ENCODE assay signal across 8 cellular contexts in the genomic region with DNA sequence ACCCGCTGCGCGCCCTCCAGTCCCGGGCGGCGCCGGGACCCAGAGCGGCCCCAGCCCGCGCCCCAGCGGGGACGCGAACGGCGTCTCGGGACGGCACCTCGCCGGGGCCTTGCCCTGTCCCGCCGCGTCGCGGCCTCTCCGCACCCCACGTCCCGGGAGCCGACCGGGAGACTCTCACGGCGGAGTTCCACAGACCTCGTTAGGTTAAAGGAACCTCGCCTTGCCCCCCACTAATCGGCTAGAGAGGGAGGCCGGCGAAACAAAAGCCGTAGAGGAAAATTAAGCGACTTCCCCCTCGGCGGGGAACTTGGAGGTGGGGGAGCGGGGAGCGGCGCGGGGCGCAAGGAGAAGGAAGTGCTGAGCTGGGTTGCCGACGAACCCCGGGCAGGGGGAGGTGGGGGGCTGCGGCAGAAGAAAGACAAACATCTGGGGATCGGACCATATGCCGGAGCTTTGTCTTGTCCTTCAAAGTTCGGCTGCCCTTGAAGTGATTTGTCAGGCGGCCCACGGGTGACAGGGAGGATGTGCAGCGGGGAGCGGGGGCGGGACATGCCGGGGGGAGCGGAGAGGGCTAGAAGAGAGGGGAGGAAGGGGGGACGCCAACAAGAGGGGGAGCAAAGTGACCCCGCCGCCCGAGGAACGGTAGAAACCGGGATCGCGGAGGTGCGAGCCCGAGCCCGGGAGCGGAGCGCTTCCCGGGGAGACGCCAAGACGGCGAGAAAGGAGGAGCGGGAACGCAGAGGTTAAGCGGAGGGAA.
A peak's percentile ranks its signal among the peaks of the same experiment; 100 is the strongest.
DNase-seq lines count a peak whose midpoint lies in the region; ATAC-seq and TF ChIP-seq lines count a peak whose summit lies in the region.

No MANE protein-coding gene starts in this region.

- H3K4me3 ChIP-seq in MG63 (peak overlapping the region; percentile 57), ascending aorta (peak overlapping the region; percentile 51 to 65), iPS-18c (ENCODE audit: insufficient read depth, low read depth, low read length) (peak overlapping the region; percentile 82)

- no peak for TF ChIP-seq CTCF in ascending aorta (IDR thresholded peaks at IDR 0.05)

- peaks cover 23% of the 10 kb centered on the region for H3K27me3 ChIP-seq in MG63
- H3K27me3 ChIP-seq in ascending aorta: peaks cover 14% of the 10 kb centered on the region

- peak; percentile 54 for ATAC-seq in GM21423 (IDR thresholded peaks at IDR 0.05; ENCODE audit: unreplicated experiment)

- H3K36me3 ChIP-seq in MG63 (no peaks in the 10 kb centered on the region), ascending aorta (no peaks in the 10 kb centered on the region)

- H3K27ac ChIP-seq in ascending aorta: no peak overlapping the region

- DNase-seq in Caki2 (ENCODE audit: low read depth): peak; percentile 10
- peak; percentile 60 for DNase-seq in MG63
- DNase-seq in ascending aorta (ENCODE audit: low spot score in 2 of 2): no peak
- peak; percentile 5 to 15 for DNase-seq in stimulated activated CD4-positive, alpha-beta T cell treated with anti-CD3 and anti-CD28 coated beads, Interleukin-4, amount 100 ng/mL, for 4 hours
- DNase-seq in RPMI8226: no peak
- no peak for DNase-seq in kidney tubule cell (ENCODE audit: low spot score)

- in situ Hi-C loops in Caki2 (cut with HindIII; ENCODE audit: low pct_unique_long_range_greater_than_20kb, low sequenced_read_pairs): no loop called here

- intact Hi-C loops in ascending aorta (cut with DNase I): no loop called here

- H3K9me3 ChIP-seq in MG63 (no peaks in the 10 kb centered on the region), ascending aorta (no peaks in the 10 kb centered on the region), iPS-18c (ENCODE audit: control insufficient read depth, insufficient read depth, low read length) (no peaks in the 10 kb centered on the region)

- peaks cover 8 to 12% of the 10 kb centered on the region in 2 donors for H3K4me1 ChIP-seq in ascending aorta

Comparison
In these comparisons a context has a peak if more than half of its experiments do, and no peak if none do; other contexts are left out.
1. DNase-seq: peak in Caki2 (single experiment), MG63 (single experiment) and stimulated activated CD4-positive, alpha-beta T cell treated with anti-CD3 and anti-CD28 coated beads, Interleukin-4, amount 100 ng/mL, for 4 hours (2 of 2); none in ascending aorta (0 of 2), RPMI8226 (single experiment) and kidney tubule cell (single experiment).
2. Peak in every context shown above with its lines, with median percentiles within 50 percentile points of each other: H3K4me3 ChIP-seq.